In the genomic region with DNA sequence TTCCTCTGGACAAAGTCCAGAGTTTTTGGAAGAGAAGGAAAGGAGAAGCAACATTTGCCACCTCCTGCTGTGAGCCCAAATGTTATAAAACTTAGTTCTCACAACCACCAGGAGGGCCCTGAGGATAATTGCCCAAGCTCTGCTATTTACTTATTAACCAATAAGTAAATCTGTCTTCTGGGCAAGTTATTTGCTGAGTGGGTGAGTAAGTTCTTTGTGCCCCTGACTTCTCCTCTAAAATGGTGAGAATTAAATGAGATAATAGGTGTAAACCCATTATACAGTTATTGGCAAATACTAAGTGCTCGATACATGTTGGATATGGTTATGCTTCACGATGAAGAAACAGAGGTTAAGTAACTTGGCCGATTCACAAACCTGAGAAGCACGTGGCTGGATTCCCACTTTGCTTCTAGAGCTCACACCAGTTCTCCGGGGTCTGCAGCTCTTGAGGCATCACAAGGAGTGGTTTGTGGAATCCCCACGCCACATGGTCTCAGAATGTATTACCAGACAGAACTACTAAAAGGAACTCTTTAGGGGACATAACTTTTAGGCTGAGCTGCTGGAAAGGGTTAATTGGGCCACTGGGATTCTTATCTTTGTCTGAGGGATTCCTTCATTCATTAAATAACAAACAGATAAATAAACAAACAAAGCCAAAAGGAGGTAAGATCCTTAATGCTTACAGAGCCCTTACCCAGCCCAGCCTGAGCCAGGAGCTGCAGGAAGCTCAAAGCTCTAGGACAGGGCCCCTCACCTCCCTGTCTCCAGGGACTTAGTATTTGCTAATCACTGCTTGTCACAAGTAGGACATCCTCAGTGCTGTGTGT, we compare ENCODE assay signal across 2 cellular contexts.
A peak's percentile ranks its signal among the peaks of the same experiment; 100 is the strongest.
TF ChIP-seq lines count a peak whose summit lies in the region.

No MANE protein-coding gene starts in this region.

TF ChIP-seq in H1, 55 proteins besides CTCF, POLR2A, EP300 and RAD21 (continued from another document):
- TF ChIP-seq KDM4A (IDR thresholded peaks at IDR 0.05; ENCODE audit: low read depth, low read length, severe bottlenecking) (peak; percentile 4), JUND (IDR thresholded peaks at IDR 0.05; ENCODE audit: low read length) (no peak), SUZ12 (IDR thresholded peaks at IDR 0.05; ENCODE audit: low read length) (no peak), TAF7 (optimal IDR thresholded peaks at IDR 0.05; ENCODE audit: borderline replicate concordance, low read depth, low read length) (no peak), GABPA (IDR thresholded peaks at IDR 0.05; ENCODE audit: borderline replicate concordance, insufficient read depth, low read length) (no peak)

TF ChIP-seq in HepG2, 621 proteins besides CTCF, POLR2A, EP300 and RAD21 (continued from another document and continues in another):
- TF ChIP-seq, protein P1, sequence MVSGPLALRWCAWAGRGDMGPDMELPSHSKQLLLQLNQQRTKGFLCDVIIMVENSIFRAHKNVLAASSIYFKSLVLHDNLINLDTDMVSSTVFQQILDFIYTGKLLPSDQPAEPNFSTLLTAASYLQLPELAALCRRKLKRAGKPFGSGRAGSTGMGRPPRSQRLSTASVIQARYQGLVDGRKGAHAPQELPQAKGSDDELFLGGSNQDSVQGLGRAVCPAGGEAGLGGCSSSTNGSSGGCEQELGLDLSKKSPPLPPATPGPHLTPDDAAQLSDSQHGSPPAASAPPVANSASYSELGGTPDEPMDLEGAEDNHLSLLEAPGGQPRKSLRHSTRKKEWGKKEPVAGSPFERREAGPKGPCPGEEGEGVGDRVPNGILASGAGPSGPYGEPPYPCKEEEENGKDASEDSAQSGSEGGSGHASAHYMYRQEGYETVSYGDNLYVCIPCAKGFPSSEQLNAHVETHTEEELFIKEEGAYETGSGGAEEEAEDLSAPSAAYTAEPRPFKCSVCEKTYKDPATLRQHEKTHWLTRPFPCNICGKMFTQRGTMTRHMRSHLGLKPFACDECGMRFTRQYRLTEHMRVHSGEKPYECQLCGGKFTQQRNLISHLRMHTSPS (CRISPR knock-in tag; IDR thresholded peaks at IDR 0.05; ENCODE audit: low read depth) = peak; percentile 44; the same call in 1 of the 2 replicates
- TF ChIP-seq ZNF34 (CRISPR knock-in tag; IDR thresholded peaks at IDR 0.05; ENCODE audit: borderline replicate concordance) (peak; percentile 100), IKZF4 (CRISPR knock-in tag; IDR thresholded peaks at IDR 0.05; ENCODE audit: borderline replicate concordance, low read depth, not compliant biosample characterization) (no peak), GATAD2A (CRISPR knock-in tag; IDR thresholded peaks at IDR 0.05) (peak; percentile 59), CREB1 (IDR thresholded peaks at IDR 0.05) (no peak), CREB1 (CRISPR knock-in tag; IDR thresholded peaks at IDR 0.05) (no peak), SOX13 (IDR thresholded peaks at IDR 0.05) (no peak), SOX13 (CRISPR knock-in tag; conservative IDR thresholded peaks at IDR 0.05 in 1 of 2, IDR thresholded peaks at IDR 0.05 in 1 of 2) (peak in 1 of 2 experiments; percentile 38; a peak in 2 of 4 replicates), ZNF775 (CRISPR knock-in tag; IDR thresholded peaks at IDR 0.05; ENCODE audit: borderline replicate concordance) (peak; percentile 89), HNRNPL (IDR thresholded peaks at IDR 0.05; ENCODE audit: low read depth, low read length) (0 out of 2 replicates have a peak, but pooled peaks have one; percentile 49), CCAR2 (optimal IDR thresholded peaks at IDR 0.05; ENCODE audit: low read depth, low read length) (no peak), ZNF557 (CRISPR knock-in tag; IDR thresholded peaks at IDR 0.05) (no peak), ISL2 (CRISPR knock-in tag; IDR thresholded peaks at IDR 0.05) (0 out of 2 replicates have a peak, but pooled peaks have one; percentile 35), SOX6 (IDR thresholded peaks at IDR 0.05) (no peak), SOX6 (CRISPR knock-in tag; IDR thresholded peaks at IDR 0.05) (peak; percentile 40; the same call in 1 of the 2 replicates), RXRB (CRISPR knock-in tag; IDR thresholded peaks at IDR 0.05; ENCODE audit: borderline replicate concordance) (peak; percentile 16; the same call in 1 of the 2 replicates), FOSL2 (CRISPR knock-in tag; IDR thresholded peaks at IDR 0.05) (0 out of 2 replicates have a peak, but pooled peaks have one; percentile 13), FOSL1 (CRISPR knock-in tag; IDR thresholded peaks at IDR 0.05; ENCODE audit: borderline replicate concordance) (peak; percentile 35; the same call in 1 of the 2 replicates), STAT5B (CRISPR knock-in tag; IDR thresholded peaks at IDR 0.05) (no peak)
- TF ChIP-seq, protein P2, sequence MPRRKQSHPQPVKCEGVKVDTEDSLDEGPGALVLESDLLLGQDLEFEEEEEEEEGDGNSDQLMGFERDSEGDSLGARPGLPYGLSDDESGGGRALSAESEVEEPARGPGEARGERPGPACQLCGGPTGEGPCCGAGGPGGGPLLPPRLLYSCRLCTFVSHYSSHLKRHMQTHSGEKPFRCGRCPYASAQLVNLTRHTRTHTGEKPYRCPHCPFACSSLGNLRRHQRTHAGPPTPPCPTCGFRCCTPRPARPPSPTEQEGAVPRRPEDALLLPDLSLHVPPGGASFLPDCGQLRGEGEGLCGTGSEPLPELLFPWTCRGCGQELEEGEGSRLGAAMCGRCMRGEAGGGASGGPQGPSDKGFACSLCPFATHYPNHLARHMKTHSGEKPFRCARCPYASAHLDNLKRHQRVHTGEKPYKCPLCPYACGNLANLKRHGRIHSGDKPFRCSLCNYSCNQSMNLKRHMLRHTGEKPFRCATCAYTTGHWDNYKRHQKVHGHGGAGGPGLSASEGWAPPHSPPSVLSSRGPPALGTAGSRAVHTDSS (CRISPR knock-in tag; conservative IDR thresholded peaks at IDR 0.05) = no peak
- TF ChIP-seq, protein P3, sequence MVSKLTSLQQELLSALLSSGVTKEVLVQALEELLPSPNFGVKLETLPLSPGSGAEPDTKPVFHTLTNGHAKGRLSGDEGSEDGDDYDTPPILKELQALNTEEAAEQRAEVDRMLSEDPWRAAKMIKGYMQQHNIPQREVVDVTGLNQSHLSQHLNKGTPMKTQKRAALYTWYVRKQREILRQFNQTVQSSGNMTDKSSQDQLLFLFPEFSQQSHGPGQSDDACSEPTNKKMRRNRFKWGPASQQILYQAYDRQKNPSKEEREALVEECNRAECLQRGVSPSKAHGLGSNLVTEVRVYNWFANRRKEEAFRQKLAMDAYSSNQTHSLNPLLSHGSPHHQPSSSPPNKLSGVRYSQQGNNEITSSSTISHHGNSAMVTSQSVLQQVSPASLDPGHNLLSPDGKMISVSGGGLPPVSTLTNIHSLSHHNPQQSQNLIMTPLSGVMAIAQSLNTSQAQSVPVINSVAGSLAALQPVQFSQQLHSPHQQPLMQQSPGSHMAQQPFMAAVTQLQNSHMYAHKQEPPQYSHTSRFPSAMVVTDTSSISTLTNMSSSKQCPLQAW (CRISPR knock-in tag; IDR thresholded peaks at IDR 0.05) = 0 out of 2 replicates have a peak, but pooled peaks have one; percentile 24
- TF ChIP-seq, protein P4, sequence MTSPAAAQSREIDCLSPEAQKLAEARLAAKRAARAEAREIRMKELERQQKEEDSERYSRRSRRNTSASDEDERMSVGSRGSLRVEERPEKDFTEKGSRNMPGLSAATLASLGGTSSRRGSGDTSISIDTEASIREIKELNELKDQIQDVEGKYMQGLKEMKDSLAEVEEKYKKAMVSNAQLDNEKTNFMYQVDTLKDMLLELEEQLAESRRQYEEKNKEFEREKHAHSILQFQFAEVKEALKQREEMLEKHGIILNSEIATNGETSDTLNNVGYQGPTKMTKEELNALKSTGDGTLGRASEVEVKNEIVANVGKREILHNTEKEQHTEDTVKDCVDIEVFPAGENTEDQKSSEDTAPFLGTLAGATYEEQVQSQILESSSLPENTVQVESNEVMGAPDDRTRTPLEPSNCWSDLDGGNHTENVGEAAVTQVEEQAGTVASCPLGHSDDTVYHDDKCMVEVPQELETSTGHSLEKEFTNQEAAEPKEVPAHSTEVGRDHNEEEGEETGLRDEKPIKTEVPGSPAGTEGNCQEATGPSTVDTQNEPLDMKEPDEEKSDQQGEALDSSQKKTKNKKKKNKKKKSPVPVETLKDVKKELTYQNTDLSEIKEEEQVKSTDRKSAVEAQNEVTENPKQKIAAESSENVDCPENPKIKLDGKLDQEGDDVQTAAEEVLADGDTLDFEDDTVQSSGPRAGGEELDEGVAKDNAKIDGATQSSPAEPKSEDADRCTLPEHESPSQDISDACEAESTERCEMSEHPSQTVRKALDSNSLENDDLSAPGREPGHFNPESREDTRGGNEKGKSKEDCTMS (CRISPR knock-in tag; conservative IDR thresholded peaks at IDR 0.05) = no peak
- TF ChIP-seq, protein P5, sequence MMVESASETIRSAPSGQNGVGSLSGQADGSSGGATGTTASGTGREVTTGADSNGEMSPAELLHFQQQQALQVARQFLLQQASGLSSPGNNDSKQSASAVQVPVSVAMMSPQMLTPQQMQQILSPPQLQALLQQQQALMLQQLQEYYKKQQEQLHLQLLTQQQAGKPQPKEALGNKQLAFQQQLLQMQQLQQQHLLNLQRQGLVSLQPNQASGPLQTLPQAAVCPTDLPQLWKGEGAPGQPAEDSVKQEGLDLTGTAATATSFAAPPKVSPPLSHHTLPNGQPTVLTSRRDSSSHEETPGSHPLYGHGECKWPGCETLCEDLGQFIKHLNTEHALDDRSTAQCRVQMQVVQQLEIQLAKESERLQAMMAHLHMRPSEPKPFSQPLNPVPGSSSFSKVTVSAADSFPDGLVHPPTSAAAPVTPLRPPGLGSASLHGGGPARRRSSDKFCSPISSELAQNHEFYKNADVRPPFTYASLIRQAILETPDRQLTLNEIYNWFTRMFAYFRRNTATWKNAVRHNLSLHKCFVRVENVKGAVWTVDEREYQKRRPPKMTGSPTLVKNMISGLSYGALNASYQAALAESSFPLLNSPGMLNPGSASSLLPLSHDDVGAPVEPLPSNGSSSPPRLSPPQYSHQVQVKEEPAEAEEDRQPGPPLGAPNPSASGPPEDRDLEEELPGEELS (CRISPR knock-in tag; IDR thresholded peaks at IDR 0.05) = 0 out of 2 replicates have a peak, but pooled peaks have one; percentile 10
- TF ChIP-seq, protein P6, sequence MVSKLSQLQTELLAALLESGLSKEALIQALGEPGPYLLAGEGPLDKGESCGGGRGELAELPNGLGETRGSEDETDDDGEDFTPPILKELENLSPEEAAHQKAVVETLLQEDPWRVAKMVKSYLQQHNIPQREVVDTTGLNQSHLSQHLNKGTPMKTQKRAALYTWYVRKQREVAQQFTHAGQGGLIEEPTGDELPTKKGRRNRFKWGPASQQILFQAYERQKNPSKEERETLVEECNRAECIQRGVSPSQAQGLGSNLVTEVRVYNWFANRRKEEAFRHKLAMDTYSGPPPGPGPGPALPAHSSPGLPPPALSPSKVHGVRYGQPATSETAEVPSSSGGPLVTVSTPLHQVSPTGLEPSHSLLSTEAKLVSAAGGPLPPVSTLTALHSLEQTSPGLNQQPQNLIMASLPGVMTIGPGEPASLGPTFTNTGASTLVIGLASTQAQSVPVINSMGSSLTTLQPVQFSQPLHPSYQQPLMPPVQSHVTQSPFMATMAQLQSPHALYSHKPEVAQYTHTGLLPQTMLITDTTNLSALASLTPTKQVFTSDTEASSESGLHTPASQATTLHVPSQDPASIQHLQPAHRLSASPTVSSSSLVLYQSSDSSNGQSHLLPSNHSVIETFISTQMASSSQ (IDR thresholded peaks at IDR 0.05; ENCODE audit: low read depth) = peak; percentile 77
- TF ChIP-seq, protein P6 (CRISPR knock-in tag; IDR thresholded peaks at IDR 0.05; ENCODE audit: borderline replicate concordance) = peak; percentile 80; the same call in 1 of the 2 replicates
- TF ChIP-seq, protein P7, sequence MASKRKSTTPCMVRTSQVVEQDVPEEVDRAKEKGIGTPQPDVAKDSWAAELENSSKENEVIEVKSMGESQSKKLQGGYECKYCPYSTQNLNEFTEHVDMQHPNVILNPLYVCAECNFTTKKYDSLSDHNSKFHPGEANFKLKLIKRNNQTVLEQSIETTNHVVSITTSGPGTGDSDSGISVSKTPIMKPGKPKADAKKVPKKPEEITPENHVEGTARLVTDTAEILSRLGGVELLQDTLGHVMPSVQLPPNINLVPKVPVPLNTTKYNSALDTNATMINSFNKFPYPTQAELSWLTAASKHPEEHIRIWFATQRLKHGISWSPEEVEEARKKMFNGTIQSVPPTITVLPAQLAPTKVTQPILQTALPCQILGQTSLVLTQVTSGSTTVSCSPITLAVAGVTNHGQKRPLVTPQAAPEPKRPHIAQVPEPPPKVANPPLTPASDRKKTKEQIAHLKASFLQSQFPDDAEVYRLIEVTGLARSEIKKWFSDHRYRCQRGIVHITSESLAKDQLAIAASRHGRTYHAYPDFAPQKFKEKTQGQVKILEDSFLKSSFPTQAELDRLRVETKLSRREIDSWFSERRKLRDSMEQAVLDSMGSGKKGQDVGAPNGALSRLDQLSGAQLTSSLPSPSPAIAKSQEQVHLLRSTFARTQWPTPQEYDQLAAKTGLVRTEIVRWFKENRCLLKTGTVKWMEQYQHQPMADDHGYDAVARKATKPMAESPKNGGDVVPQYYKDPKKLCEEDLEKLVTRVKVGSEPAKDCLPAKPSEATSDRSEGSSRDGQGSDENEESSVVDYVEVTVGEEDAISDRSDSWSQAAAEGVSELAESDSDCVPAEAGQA (IDR thresholded peaks at IDR 0.05; ENCODE audit: low read depth) = no peak
- TF ChIP-seq, protein P7 (CRISPR knock-in tag; IDR thresholded peaks at IDR 0.05; ENCODE audit: borderline replicate concordance) = no peak
